ENCODE assay signal across 16 cellular contexts in the genomic region with DNA sequence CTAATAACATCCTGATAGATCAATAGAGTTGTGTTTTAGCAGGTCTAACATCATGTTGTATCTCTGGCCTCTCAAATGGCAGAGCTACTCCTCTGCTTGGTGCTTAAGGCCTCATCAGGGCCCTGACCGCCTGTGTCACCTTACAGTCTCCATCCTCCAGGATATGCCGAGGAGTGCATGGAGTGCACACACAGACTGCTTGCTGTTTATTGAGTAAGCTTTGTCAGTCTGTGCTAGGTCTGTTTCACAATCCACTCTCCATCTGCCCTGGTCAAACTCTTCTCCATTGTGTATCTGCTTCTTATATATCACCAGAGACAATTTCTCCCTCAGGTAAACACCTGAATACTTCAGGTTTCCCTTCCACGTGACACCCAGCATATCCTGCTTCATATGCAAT.
"Had no signal": no experiment of that assay in that cellular context is flagged by ENCODE, and none has a peak within 500 bp of the region (broad histone marks: within the 10 kb centered on the region; RNA-seq: fewer than 3 reads in every experiment).

No MANE protein-coding gene starts in this region.

- H3K27ac Mint-ChIP-seq: activated CD4-positive, alpha-beta T cell treated with anti-CD3 and anti-CD28 coated beads, Interleukin-2, amount 10 ng/mL, durations not matched to agents 7 days and 5 days; activated naive CD8-positive, alpha-beta T cell treated with anti-CD3 and anti-CD28 coated beads, Interleukin-2, amount 10 ng/mL, durations not matched to agents 7 days and 5 days; brain; naive thymus-derived CD4-positive, alpha-beta T cell had no signal

- H3K27me3 ChIP-seq: neutrophil, stomach, testis had no signal

- H3K4me3 Mint-ChIP-seq: activated CD4-positive, alpha-beta T cell treated with anti-CD3 and anti-CD28 coated beads, Interleukin-2, amount 10 ng/mL, durations not matched to agents 7 days and 5 days; activated naive CD8-positive, alpha-beta T cell treated with anti-CD3 and anti-CD28 coated beads, Interleukin-2, amount 10 ng/mL, durations not matched to agents 7 days and 5 days; brain; naive thymus-derived CD4-positive, alpha-beta T cell had no signal

- H3K36me3 Mint-ChIP-seq: activated naive CD8-positive, alpha-beta T cell treated with anti-CD3 and anti-CD28 coated beads, Interleukin-2, amount 10 ng/mL, durations not matched to agents 7 days and 5 days; brain; naive thymus-derived CD4-positive, alpha-beta T cell had no signal

- H3K4me1 ChIP-seq: left ventricle myocardium inferior, stomach, testis had no signal

- ATAC-seq: mucosa of descending colon; naive thymus-derived CD4-positive, alpha-beta T cell had no signal

- H3K4me3 ChIP-seq: left ventricle myocardium inferior, mucosa of descending colon, skin epidermis, stomach, testis had no signal

- H3K9me3 Mint-ChIP-seq: activated CD4-positive, alpha-beta T cell treated with anti-CD3 and anti-CD28 coated beads, Interleukin-2, amount 10 ng/mL, durations not matched to agents 7 days and 5 days; activated naive CD8-positive, alpha-beta T cell treated with anti-CD3 and anti-CD28 coated beads, Interleukin-2, amount 10 ng/mL, durations not matched to agents 7 days and 5 days had no signal

- FAIRE-seq: endothelial cell of umbilical vein had no signal

- H3K9me3 ChIP-seq: mucosa of descending colon, neutrophil, stomach, testis had no signal

- H3K4me1 Mint-ChIP-seq: activated CD4-positive, alpha-beta T cell treated with anti-CD3 and anti-CD28 coated beads, Interleukin-2, amount 10 ng/mL, durations not matched to agents 7 days and 5 days; activated naive CD8-positive, alpha-beta T cell treated with anti-CD3 and anti-CD28 coated beads, Interleukin-2, amount 10 ng/mL, durations not matched to agents 7 days and 5 days; brain had no signal

- H3K27me3 Mint-ChIP-seq: activated CD4-positive, alpha-beta T cell treated with anti-CD3 and anti-CD28 coated beads, Interleukin-2, amount 10 ng/mL, durations not matched to agents 7 days and 5 days; brain had no signal

- H3K27ac ChIP-seq: left ventricle myocardium inferior, neutrophil, skin epidermis, stomach, testis had no signal

- DNase-seq: activated CD4-positive, alpha-beta T cell treated with anti-CD3 and anti-CD28 coated beads, Interleukin-2, amount 10 ng/mL, durations not matched to agents 7 days and 5 days; activated naive CD8-positive, alpha-beta T cell treated with anti-CD3 and anti-CD28 coated beads, Interleukin-2, amount 10 ng/mL, durations not matched to agents 7 days and 5 days; central memory CD4-positive, alpha-beta T cell; cortex of kidney; effector CD4-positive, alpha-beta T cell; mucosa of descending colon; naive thymus-derived CD4-positive, alpha-beta T cell; stimulated activated CD4-positive, alpha-beta T cell treated with anti-CD3 and anti-CD28 coated beads, Interleukin-15, amount 100 ng/mL, for 24 hours; stimulated activated CD4-positive, alpha-beta T cell treated with anti-CD3 and anti-CD28 coated beads, Interleukin-4, amount 100 ng/mL, for 24 hours; stomach; testis had no signal

- H3K36me3 ChIP-seq: left ventricle myocardium inferior, neutrophil, stomach had no signal
